9 cellular contexts compared by ENCODE assay signal in genomic region chr14:35155962-35156361, GRCh38. TPM values are rescaled to one million over a fixed set of nuclear protein-coding genes. Genes with fewer than 3 reads are reported as not detected.
DNase-seq lines count a peak whose midpoint lies in the region; ATAC-seq and TF ChIP-seq lines count a peak whose summit lies in the region.
"Had no signal": no experiment of that assay in that cellular context is flagged by ENCODE, and none has a peak within 500 bp of the region (broad histone marks: within the 10 kb centered on the region; RNA-seq: fewer than 3 reads in every experiment).

No MANE protein-coding gene starts in this region.

- H2AFZ ChIP-seq in mesenchymal stem cell (ENCODE audit: low read depth, low read length): peak overlapping the region; percentile 39

- H3K27me3 ChIP-seq in mesenchymal stem cell (ENCODE audit: control insufficient read depth in 1 of 2, insufficient read depth in 1 of 2, low read length in 2 of 2): no peaks in the 10 kb centered on the region

- peak overlapping the region; percentile 24 for H3K27ac ChIP-seq in mesenchymal stem cell (ENCODE audit: low read length, poor library complexity, severe bottlenecking)

- H2BK120ac ChIP-seq in mesenchymal stem cell (ENCODE audit: low read depth, low read length): peak overlapping the region; percentile 64

- H2BK5ac ChIP-seq in mesenchymal stem cell (ENCODE audit: low read depth, low read length, poor library complexity, severe bottlenecking): no peak overlapping the region

- no peak overlapping the region for H2AK5ac ChIP-seq in mesenchymal stem cell (ENCODE audit: low read length, severe bottlenecking)

- H3K9ac ChIP-seq in mesenchymal stem cell (ENCODE audit: low read length): peak overlapping the region; percentile 2

- no peak overlapping the region for H3K14ac ChIP-seq in mesenchymal stem cell (ENCODE audit: low read length in 2 of 2)

- no peak overlapping the region for H3K4me3 ChIP-seq in mesenchymal stem cell (ENCODE audit: insufficient read depth in 1 of 2, low read depth in 1 of 2, low read length in 2 of 2)

- H4K91ac ChIP-seq in mesenchymal stem cell (ENCODE audit: low read length): no peak overlapping the region

- no peak overlapping the region for H4K8ac ChIP-seq in mesenchymal stem cell (ENCODE audit: low read length)

- no peak overlapping the region for H3K4me2 ChIP-seq in mesenchymal stem cell (ENCODE audit: low read length, poor library complexity, severe bottlenecking)

- no peak overlapping the region for H3K23ac ChIP-seq in mesenchymal stem cell (ENCODE audit: low read length in 2 of 2)

- H3K18ac ChIP-seq in mesenchymal stem cell (ENCODE audit: low read depth in 1 of 2, low read length in 2 of 2): peak overlapping the region in 1 of 2 experiments; percentile 1

- ATAC-seq in GM18505 (IDR thresholded peaks at IDR 0.05; ENCODE audit: unreplicated experiment): no peak

- no peak overlapping the region for H2BK15ac ChIP-seq in mesenchymal stem cell (ENCODE audit: low read depth, poor library complexity, severe bottlenecking)

- peak overlapping the region in 1 of 2 experiments; percentile 37 for H3K4ac ChIP-seq in mesenchymal stem cell (ENCODE audit: low read depth in 1 of 2, low read length in 2 of 2)

- 13% methylated on average over 1 of the region's 1 CpG for WGBS in mesenchymal stem cell

- peaks cover 11% of the 10 kb centered on the region for H3K79me1 ChIP-seq in mesenchymal stem cell (replicated peaks; ENCODE audit: low read length, poor library complexity, severe bottlenecking)

- peak overlapping the region in 1 of 2 experiments; percentile 63 for H2BK12ac ChIP-seq in mesenchymal stem cell (ENCODE audit: low read length in 2 of 2)

- H3K4me1 ChIP-seq in mesenchymal stem cell (ENCODE audit: control insufficient read depth, insufficient read depth, low read depth, low read length): peaks cover 2% of the 10 kb centered on the region

- TF ChIP-seq POLR2A in GM18505 (IDR thresholded peaks at IDR 0.05; ENCODE audit: borderline replicate concordance, extremely low read depth, insufficient read depth, insufficient read length): no peak

- peak; percentile 81 for DNase-seq in Daoy (ENCODE audit: low read depth)
- peak; percentile 8 for DNase-seq in HPDE6-E6E7 (ENCODE audit: extremely low spot score)
- DNase-seq in amniotic epithelial cell (ENCODE audit: low read depth): peak; percentile 34
- DNase-seq in mesenchymal stem cell: peak; percentile 84
- DNase-seq in NCI-H128 (lab: John Stamatoyannopoulos, UW; ENCODE audit: unreplicated experiment): no peak
- no peak for DNase-seq in LoVo (ENCODE audit: low spot score)
- DNase-seq in activated CD4-positive, alpha-beta T cell treated with anti-CD3 and anti-CD28 coated beads for 1 hour: no peak
- DNase-seq: NCI-H1417 had no signal

- peaks cover 4 to 9% of the 10 kb centered on the region in 2 experiments for H3K36me3 ChIP-seq in mesenchymal stem cell (ENCODE audit: control insufficient read depth in 1 of 2, insufficient read depth in 2 of 2, low read depth in 1 of 2, low read length in 2 of 2)

- H3K9me3 ChIP-seq in mesenchymal stem cell (ENCODE audit: control insufficient read depth, low read length): no peaks in the 10 kb centered on the region

RNA-seq across cellular contexts. Expression of gene PRORP, which starts 33.6 kb away (rescaled TPM):
- 50.0 and 73.2 TPM in 2 replicates for total RNA-seq in Daoy (2014; rRNA removed; shearing (Covaris generic))
- polyA plus RNA-seq in mesenchymal stem cell (2013, experiment 1 of 2): 22.6 TPM
- 23.4 TPM for polyA plus RNA-seq in mesenchymal stem cell (2013, experiment 2 of 2)

RNA-seq across cellular contexts. Expression of gene PPP2R3C, which starts 34.2 kb away (rescaled TPM):
- total RNA-seq in Daoy (2014; rRNA removed; shearing (Covaris generic)): 58.5 and 62.0 TPM in 2 replicates
- polyA plus RNA-seq in mesenchymal stem cell (2013, experiment 1 of 2): 52.4 TPM
- polyA plus RNA-seq in mesenchymal stem cell (2013, experiment 2 of 2): 53.0 TPM

Comparison
In these comparisons a context has a peak if more than half of its experiments do, and no peak if none do; other contexts are left out.
1. DNase-seq: peak in Daoy (single experiment), HPDE6-E6E7 (single experiment), amniotic epithelial cell (single experiment) and mesenchymal stem cell (single experiment); none in NCI-H128 (single experiment), LoVo (single experiment) and activated CD4-positive, alpha-beta T cell treated with anti-CD3 and anti-CD28 coated beads for 1 hour (single experiment).